In genomic region chr15:97786741-97787140, GRCh38 we compare ENCODE assay signal across 22 cellular contexts.
"Had no signal": no experiment of that assay in that cellular context is flagged by ENCODE, and none has a peak within 500 bp of the region (broad histone marks: within the 10 kb centered on the region; RNA-seq: fewer than 3 reads in every experiment).

No MANE protein-coding gene starts in this region.

- H3K9me3 ChIP-seq: MG63, SJSA1 had no signal

- H3K27me3 ChIP-seq: MG63, SJSA1 had no signal

- H3K36me3 ChIP-seq: MG63, SJSA1 had no signal

- H3K4me1 ChIP-seq: SJSA1 had no signal

- H3K4me3 ChIP-seq: MG63, SJSA1, SK-N-MC had no signal

- H3K27ac ChIP-seq: SJSA1, SK-N-MC had no signal

- DNase-seq: IMR-90; Karpas-422; KG1; MG63; NCI-H1092 treated with DMSO at 0.1 percent for 48 hours; NCI-H1436; NCI-H187; NCI-H2029; NCI-H2081 treated with DMSO at 0.1 percent for 48 hours; NCI-H2171; NCI-H226; NCI-H446; NCI-H510A; NCI-H524 treated with DMSO at 0.1 percent for 48 hours; NCI-H69; NCI-H774; NK-92 treated with Interleukin-12 subunit alpha and Interleukin-12 subunit beta, amount 100 ng/mL, for 24 hours; Right ventricle myocardium superior; RPMI8226; SIG-M5 had no signal
